ENCODE assay signal across 25 cellular contexts in genomic region chr5:135108992-135109391, GRCh38.
"Had no signal": no experiment of that assay in that cellular context is flagged by ENCODE, and none has a peak within 500 bp of the region (broad histone marks: within the 10 kb centered on the region; RNA-seq: fewer than 3 reads in every experiment).

No MANE protein-coding gene starts in this region.

- H3K27ac ChIP-seq: heart right ventricle, hepatocyte, lower lobe of right lung, neutrophil, ovary, prostate gland, suprapubic skin, thoracic aorta, tibial artery, uterus had no signal

- H3K9me3 ChIP-seq: heart right ventricle, lower lobe of right lung, neutrophil, ovary, prostate gland, suprapubic skin, thoracic aorta, tibial artery, uterus had no signal

- H3K4me1 ChIP-seq: prostate gland, suprapubic skin, tibial artery, uterus had no signal

- ATAC-seq: heart right ventricle; left lobe of liver; left ventricle myocardium superior; lower lobe of right lung; naive thymus-derived CD8-positive, alpha-beta T cell; right cardiac atrium; sciatic nerve had no signal

- H3K4me3 ChIP-seq: heart right ventricle, hepatocyte, lower lobe of right lung, ovary, prostate gland, suprapubic skin, thoracic aorta, tibial artery, uterus had no signal

- DNase-seq: heart right ventricle; islet precursor cell; left ventricle myocardium superior; lower lobe of right lung; mammary epithelial cell; mesenchymal stem cell; naive thymus-derived CD8-positive, alpha-beta T cell; occipital lobe; ovary; retina; right cardiac atrium; small intestine; stimulated activated CD4-positive, alpha-beta T cell treated with anti-CD3 and anti-CD28 coated beads, Interleukin-1b, Interleukin-23, amount 100 ng/mL, for 48 hours; stimulated activated CD4-positive, alpha-beta T cell treated with anti-CD3 and anti-CD28 coated beads, Interleukin-2, amount 100 ng/mL, for 48 hours; stimulated activated naive CD4-positive, alpha-beta T cell; tibial artery; trophoblast cell; uterus had no signal

- H3K36me3 ChIP-seq: heart right ventricle, lower lobe of right lung, neutrophil, ovary, prostate gland, suprapubic skin, thoracic aorta, tibial artery, uterus had no signal

- H3K27me3 ChIP-seq: hepatocyte, neutrophil, ovary, suprapubic skin, tibial artery, uterus had no signal
